ENCODE assay signal across 2 cellular contexts in genomic region chr10:26249681-26250080, GRCh38.
A peak's percentile ranks its signal among the peaks of the same experiment; 100 is the strongest.
TF ChIP-seq lines count a peak whose summit lies in the region.

No MANE protein-coding gene starts in this region.

TF ChIP-seq in A549, 52 proteins besides CTCF, POLR2A, EP300 and RAD21:
- TF ChIP-seq REST (IDR thresholded peaks at IDR 0.05) (peak; percentile 20; the same call in 1 of the 2 replicates), TP53 (CRISPR knock-in tag; IDR thresholded peaks at IDR 0.05) (no peak), FOSB (CRISPR knock-in tag; IDR thresholded peaks at IDR 0.05) (no peak)

TF ChIP-seq in HEK293, 187 proteins besides CTCF, POLR2A, EP300 and RAD21:
- TF ChIP-seq ZFP69B (tag by site-specific recombination; IDR thresholded peaks at IDR 0.05) (no peak), REST (tag by site-specific recombination; IDR thresholded peaks at IDR 0.05) (peak; percentile 85)
